In genomic region chr12:77058740-77059139, GRCh38 we compare ENCODE assay signal across 21 cellular contexts. TPM values are rescaled to one million over a fixed set of nuclear protein-coding genes. Genes with fewer than 3 reads are reported as not detected.
A peak's percentile ranks its signal among the peaks of the same experiment; 100 is the strongest.
DNase-seq lines count a peak whose midpoint lies in the region; ATAC-seq and TF ChIP-seq lines count a peak whose summit lies in the region.
"Had no signal": no experiment of that assay in that cellular context is flagged by ENCODE, and none has a peak within 500 bp of the region (broad histone marks: within the 10 kb centered on the region; RNA-seq: fewer than 3 reads in every experiment).

No MANE protein-coding gene starts in this region.

- H3K9me3 ChIP-seq in DND-41 (ENCODE audit: insufficient read depth, low read length, severe bottlenecking) = no peaks in the 10 kb centered on the region

- H3K9ac ChIP-seq in DND-41 (ENCODE audit: low read depth, low read length) = 0 out of 2 replicates have a peak overlapping the region, but pooled peaks have one; percentile 5

- DNase-seq in DND-41 (no peak), LHCN-M2 (ENCODE audit: low read depth) (peak; percentile 54), cardiac fibroblast (ENCODE audit: low read depth in 2 of 2) (peak; percentile 41 to 86), kidney tubule cell (ENCODE audit: low spot score) (peak; percentile 6), NCI-H146 treated with DMSO at 0.1 percent for 48 hours (lab: John Stamatoyannopoulos, UW; ENCODE audit: unreplicated experiment) (no peak), NCI-H446 (lab: John Stamatoyannopoulos, UW) (no peak), GM23338 (ENCODE audit: low spot score) (no peak)
- DNase-seq in activated CD8-positive, alpha-beta memory T cell treated with anti-CD3 and anti-CD28 coated beads, Interleukin-2, amount 10 ng/mL, durations not matched to agents 7 days and 5 days = no peak
- DNase-seq: activated gamma-delta T cell treated with Interleukin-2 at 50 U/mL for 16 hours; activated T-cell treated with anti-CD3 and anti-CD28 coated beads, Interleukin-2, amount 50 U/mL, for 1 hour; cortex of kidney; endodermal cell; H9; naive B cell; NCI-H1436 treated with DMSO at 0.1 percent for 48 hours; NCI-H524 treated with DMSO at 0.1 percent for 48 hours; nucleus accumbens; T-helper 17 cell had no signal

- TF ChIP-seq CTCF in DND-41 (IDR thresholded peaks at IDR 0.05; ENCODE audit: borderline replicate concordance, extremely low read depth, low read length, poor library complexity, severe bottlenecking) (no peak), cardiac fibroblast (IDR thresholded peaks at IDR 0.05; ENCODE audit: low read depth, low read length) (no peak), GM23338 (conservative IDR thresholded peaks at IDR 0.05; ENCODE audit: low read depth in 2 of 2) (no peak)

- no peak for ATAC-seq in DND-41 (ENCODE audit: insufficient read depth, low read depth)
- ATAC-seq in GM23338 = no peak
- ATAC-seq in activated CD8-positive, alpha-beta memory T cell treated with anti-CD3 and anti-CD28 coated beads, Interleukin-2, amount 10 ng/mL, durations not matched to agents 7 days and 5 days = no peak
- ATAC-seq: GM12878, T-helper 17 cell had no signal

- H3K27ac Mint-ChIP-seq in GM23338 = no peak overlapping the region
- H3K27ac Mint-ChIP-seq in activated CD8-positive, alpha-beta memory T cell treated with anti-CD3 and anti-CD28 coated beads, Interleukin-2, amount 10 ng/mL, durations not matched to agents 7 days and 5 days = no peak overlapping the region
- H3K27ac Mint-ChIP-seq: endodermal cell, memory B cell, naive B cell, T-helper 17 cell had no signal

- H3K9me3 Mint-ChIP-seq in GM23338 = no peaks in the 10 kb centered on the region
- no peaks in the 10 kb centered on the region for H3K9me3 Mint-ChIP-seq in activated CD8-positive, alpha-beta memory T cell treated with anti-CD3 and anti-CD28 coated beads, Interleukin-2, amount 10 ng/mL, durations not matched to agents 7 days and 5 days (ENCODE audit: low read depth)
- H3K9me3 Mint-ChIP-seq: endodermal cell, H9, memory B cell, naive B cell had no signal

- H3K4me1 ChIP-seq in DND-41 (ENCODE audit: insufficient read depth, low read length) = peaks cover 86% of the 10 kb centered on the region
- no peaks in the 10 kb centered on the region; the same call in 1 of the 2 replicates for H3K4me1 ChIP-seq in GM23338 (ENCODE audit: insufficient read depth)

- H4K20me1 ChIP-seq in DND-41 (ENCODE audit: insufficient read depth, low read length) = peaks cover 78% of the 10 kb centered on the region
- H4K20me1 ChIP-seq in GM23338 (replicated peaks; ENCODE audit: insufficient read depth) = peaks cover 6% of the 10 kb centered on the region

- H3K4me1 Mint-ChIP-seq in GM23338 = peaks cover 14% of the 10 kb centered on the region; the same call in 2 of the 3 replicates
- H3K4me1 Mint-ChIP-seq in activated CD8-positive, alpha-beta memory T cell treated with anti-CD3 and anti-CD28 coated beads, Interleukin-2, amount 10 ng/mL, durations not matched to agents 7 days and 5 days = peaks cover 35% of the 10 kb centered on the region

- H3K4me3 Mint-ChIP-seq in GM23338 = no peak overlapping the region
- no peak overlapping the region for H3K4me3 Mint-ChIP-seq in activated CD8-positive, alpha-beta memory T cell treated with anti-CD3 and anti-CD28 coated beads, Interleukin-2, amount 10 ng/mL, durations not matched to agents 7 days and 5 days
- H3K4me3 Mint-ChIP-seq: endodermal cell, H9, memory B cell, naive B cell, T-helper 17 cell had no signal

- no peaks in the 10 kb centered on the region for H3K27me3 Mint-ChIP-seq in GM23338 (ENCODE audit: insufficient read depth, low read depth, poor library complexity)
- no peaks in the 10 kb centered on the region for H3K27me3 Mint-ChIP-seq in activated CD8-positive, alpha-beta memory T cell treated with anti-CD3 and anti-CD28 coated beads, Interleukin-2, amount 10 ng/mL, durations not matched to agents 7 days and 5 days

- H3K36me3 ChIP-seq in DND-41 (ENCODE audit: insufficient read depth, low read length) (peaks cover 96% of the 10 kb centered on the region), GM23338 (ENCODE audit: insufficient read depth) (peaks cover 9% of the 10 kb centered on the region; the same call in 1 of the 2 replicates)

- CTCF ChIA-PET in activated CD8-positive, alpha-beta memory T cell treated with anti-CD3 and anti-CD28 coated beads, Interleukin-2, amount 10 ng/mL, durations not matched to agents 7 days and 5 days (lab: Charles Lee) = interaction anchor here (1.6 kb wide), 2 partner anchors 8 to 48 kb away, joined by 4 read pairs; no protein-coding TSS in a partner anchor

- H3K9me2 ChIP-seq in GM23338 (ENCODE audit: insufficient read depth) = no peaks in the 10 kb centered on the region

- H2AFZ ChIP-seq in DND-41 (ENCODE audit: low read depth, low read length) = no peak overlapping the region
- no peak overlapping the region for H2AFZ ChIP-seq in GM23338

- H3K27me3 ChIP-seq in DND-41 (ENCODE audit: insufficient read depth, low read length, poor library complexity) = no peaks in the 10 kb centered on the region
- H3K27me3 ChIP-seq in GM23338 (ENCODE audit: insufficient read depth) = no peaks in the 10 kb centered on the region

- H3K79me2 ChIP-seq in DND-41 (ENCODE audit: insufficient read depth, low read length) = peaks cover 100% of the 10 kb centered on the region
- H3K79me2 ChIP-seq in GM23338 (replicated peaks; ENCODE audit: insufficient read depth) = peaks cover 45% of the 10 kb centered on the region

- H3K4me3 ChIP-seq in DND-41 (ENCODE audit: low read depth in 1 of 2, low read length in 2 of 2) (no peak overlapping the region), cardiac fibroblast (replicated peaks in 1 of 2; ENCODE audit: low read depth in 2 of 2, low read length in 2 of 2) (no peak overlapping the region), GM23338 (no peak overlapping the region)
- H3K4me3 ChIP-seq: GM12878, skin epidermis had no signal

- H3F3A ChIP-seq in GM23338 (replicated peaks; ENCODE audit: low read depth) = no peaks in the 10 kb centered on the region

- peaks cover 76% of the 10 kb centered on the region for H3K36me3 Mint-ChIP-seq in GM23338 (ENCODE audit: low read depth)
- H3K36me3 Mint-ChIP-seq in activated CD8-positive, alpha-beta memory T cell treated with anti-CD3 and anti-CD28 coated beads, Interleukin-2, amount 10 ng/mL, durations not matched to agents 7 days and 5 days = peaks cover 63% of the 10 kb centered on the region
- H3K36me3 Mint-ChIP-seq: memory B cell, naive B cell had no signal

- H3K27ac ChIP-seq in DND-41 (ENCODE audit: low read length) (peak overlapping the region; percentile 46; the same call in 1 of the 2 replicates), GM23338 (ENCODE audit: low read depth) (no peak overlapping the region)
- H3K27ac ChIP-seq: skin epidermis had no signal

- H3K4me2 ChIP-seq in DND-41 (ENCODE audit: insufficient read depth, low read length) (peak overlapping the region; percentile 49), GM23338 (no peak overlapping the region)

TF ChIP-seq in GM23338, 12 proteins besides CTCF, POLR2A, EP300 and RAD21 (continues in another document):
- TF ChIP-seq CREB1 (CRISPR knock-in tag; IDR thresholded peaks at IDR 0.05; ENCODE audit: low read depth) (no peak), NANOG (IDR thresholded peaks at IDR 0.05; ENCODE audit: borderline replicate concordance) (no peak), JUNB (IDR thresholded peaks at IDR 0.05; ENCODE audit: unreplicated experiment) (no peak), ETS1 (IDR thresholded peaks at IDR 0.05) (no peak), ZNF114 (CRISPR knock-in tag; IDR thresholded peaks at IDR 0.05) (no peak)

RNA-seq across cellular contexts. Expression of gene E2F7, which starts 6.6 kb away (rescaled TPM):
- total RNA-seq in LHCN-M2 (2014; rRNA removed) = 18.0 and 20.6 TPM in 2 replicates
- polyA plus RNA-seq in LHCN-M2 (2012) = 5.4 TPM
- total RNA-seq in GM23338 (2014; rRNA removed; shearing (Covaris generic)) = 22.3 and 31.8 TPM in 2 replicates
- 40.3 and 43.9 TPM in 2 replicates for polyA plus RNA-seq in GM23338 (2016; fragmentation: Nextera tagmentation; extraction: Ambion mirVana)
- total RNA-seq in activated CD8-positive, alpha-beta memory T cell treated with anti-CD3 and anti-CD28 coated beads, Interleukin-2, amount 10 ng/mL, durations not matched to agents 7 days and 5 days = 10 to 100 TPM; 20.2 to 26.1 TPM

Comparison
In these comparisons a context has a peak if more than half of its experiments do, and no peak if none do; other contexts are left out.
1. DNase-seq: peak in LHCN-M2 (single experiment), cardiac fibroblast (2 of 2) and kidney tubule cell (single experiment); none in DND-41 (single experiment), NCI-H146 treated with DMSO at 0.1 percent for 48 hours (single experiment), NCI-H446 (0 of 2), GM23338 (single experiment) and activated CD8-positive, alpha-beta memory T cell treated with anti-CD3 and anti-CD28 coated beads, Interleukin-2, amount 10 ng/mL, durations not matched to agents 7 days and 5 days (single experiment).